Comparison of ENCODE assay signal across 1 cellular context in the genomic region with DNA sequence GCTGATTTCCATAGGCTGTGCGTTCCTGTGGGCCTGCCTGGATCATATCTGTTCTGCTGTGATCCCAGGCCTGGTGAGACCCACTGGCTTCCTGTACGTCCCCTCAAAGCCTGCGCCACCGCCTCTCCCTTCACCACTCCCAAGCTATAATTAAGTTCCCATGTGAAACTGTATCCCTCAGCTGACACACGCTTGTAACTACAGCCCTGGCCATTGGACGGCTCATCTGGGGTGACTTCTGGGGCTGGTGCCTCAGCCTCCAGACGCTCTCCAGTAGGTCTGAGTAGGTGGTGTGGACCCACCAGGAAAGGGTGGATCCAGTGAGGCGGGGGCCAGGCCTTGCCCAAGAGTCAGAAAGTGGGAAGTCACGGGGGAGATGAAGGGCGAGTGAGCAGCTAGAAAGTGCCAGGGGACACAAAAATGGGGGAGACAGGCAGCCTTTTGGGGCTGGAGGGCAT.
TF ChIP-seq lines count a peak whose summit lies in the region.

No MANE protein-coding gene starts in this region.

TF ChIP-seq in H1, 55 proteins besides CTCF, POLR2A, EP300 and RAD21:
- no peak for TF ChIP-seq CEBPB (IDR thresholded peaks at IDR 0.05; ENCODE audit: low read depth, low read length)
- no peak for TF ChIP-seq ZNF274 (IDR thresholded peaks at IDR 0.05; ENCODE audit: borderline replicate concordance, extremely low read depth, low read length)
- TF ChIP-seq SAP30 (IDR thresholded peaks at IDR 0.05; ENCODE audit: insufficient read depth, insufficient replicate concordance, low read length), result no peak
- no peak for TF ChIP-seq HDAC6 (IDR thresholded peaks at IDR 0.05; ENCODE audit: low read depth, low read length)
- TF ChIP-seq TEAD4 (IDR thresholded peaks at IDR 0.05; ENCODE audit: low read depth, low read length), result no peak
- no peak for TF ChIP-seq SP1 (IDR thresholded peaks at IDR 0.05; ENCODE audit: low read depth, low read length)
- no peak for TF ChIP-seq SUZ12 (IDR thresholded peaks at IDR 0.05; ENCODE audit: low read length)
- TF ChIP-seq POLR2AphosphoS5 (IDR thresholded peaks at IDR 0.05; ENCODE audit: low read depth, low read length), result no peak
